ENCODE assay signal across 30 cellular contexts in genomic region chr2:127012868-127013267, GRCh38.
DNase-seq lines count a peak whose midpoint lies in the region; ATAC-seq and TF ChIP-seq lines count a peak whose summit lies in the region.
"Had no signal": no experiment of that assay in that cellular context is flagged by ENCODE, and none has a peak within 500 bp of the region (broad histone marks: within the 10 kb centered on the region; RNA-seq: fewer than 3 reads in every experiment).

No MANE protein-coding gene starts in this region.

- TF ChIP-seq CTCF in PC-3 (conservative IDR thresholded peaks at IDR 0.05; ENCODE audit: low read depth, low read length): no peak
- TF ChIP-seq CTCF in fibroblast of lung (conservative IDR thresholded peaks at IDR 0.05 in 1 of 2, IDR thresholded peaks at IDR 0.05 in 1 of 2; ENCODE audit: low read depth in 1 of 2, low read length in 2 of 2): no peak
- TF ChIP-seq CTCF in neural crest cell (conservative IDR thresholded peaks at IDR 0.05): no peak

- POLR2A ChIA-PET in PC-3 (lab: Charles Lee; ENCODE audit: unreplicated experiment): no interaction called here

- H3K27ac Mint-ChIP-seq in neural crest cell (ENCODE audit: unreplicated experiment): peak overlapping the region; percentile 3
- H3K27ac Mint-ChIP-seq: activated CD8-positive, alpha-beta memory T cell treated with anti-CD3 and anti-CD28 coated beads, Interleukin-2, amount 10 ng/mL, durations not matched to agents 7 days and 5 days; activated T-cell treated with anti-CD3 and anti-CD28 coated beads, Interleukin-2, amount 50 U/mL, for 72 hours; mesothelial cell of epicardium; naive thymus-derived CD8-positive, alpha-beta T cell; T-helper 2 cell treated with Interferon-gamma antibody and Interleukin-4, amounts not matched to agents 5 μg/mL and 100 μg/mL, for 36 hours had no signal

- BruUV-seq in PC-3 (replicated peaks; lab: Mats Ljungman, UMichigan): no TSS peak

- H3K9me2 ChIP-seq in PC-3 (replicated peaks; ENCODE audit: low read length): no peaks in the 10 kb centered on the region
- H3K9me2 ChIP-seq: SK-N-SH had no signal

- H3K27me3 ChIP-seq in BLaER1: no peaks in the 10 kb centered on the region
- H3K27me3 ChIP-seq in PC-3 (ENCODE audit: low read length): no peaks in the 10 kb centered on the region; the same call in 1 of the 2 replicates
- H3K27me3 ChIP-seq in fibroblast of lung (ENCODE audit: control insufficient read depth, insufficient read depth, low read length): no peaks in the 10 kb centered on the region
- no peaks in the 10 kb centered on the region for H3K27me3 ChIP-seq in SJCRH30
- H3K27me3 ChIP-seq: BE2C, cardiac muscle cell, left lung, pancreas, sigmoid colon had no signal

- peaks cover 6% of the 10 kb centered on the region for H3K9me3 Mint-ChIP-seq in neural crest cell
- H3K9me3 Mint-ChIP-seq: activated T-cell treated with anti-CD3 and anti-CD28 coated beads, Interleukin-2, amount 50 U/mL, for 72 hours; T-helper 2 cell treated with Interferon-gamma antibody and Interleukin-4, amounts not matched to agents 5 μg/mL and 100 μg/mL, for 36 hours had no signal

- H3K4me2 ChIP-seq in BLaER1 (peak overlapping the region; percentile 62), PC-3 (ENCODE audit: low read length) (no peak overlapping the region), fibroblast of lung (ENCODE audit: extremely low read depth, insufficient read depth, low read length) (no peak overlapping the region)
- H3K4me2 ChIP-seq: A549, SK-N-SH had no signal

- DNase-seq in PC-3: no peak
- peak; percentile 5 to 31 for DNase-seq in fibroblast of lung (ENCODE audit: low read depth in 2 of 2)
- no peak for DNase-seq in neural crest cell (ENCODE audit: low read depth, low spot score)
- no peak for DNase-seq in RPMI8226
- DNase-seq in SJCRH30: no peak
- no peak for DNase-seq in LoVo (ENCODE audit: low spot score)
- DNase-seq in activated naive CD4-positive, alpha-beta T cell treated with Interleukin-2 at 50 U/mL for 16 hours: no peak
- DNase-seq: activated CD4-positive, alpha-beta T cell treated with anti-CD3 and anti-CD28 coated beads, Interleukin-2, amount 50 U/mL, for 1 hour; activated CD8-positive, alpha-beta memory T cell treated with anti-CD3 and anti-CD28 coated beads, Interleukin-2, amount 10 ng/mL, durations not matched to agents 7 days and 5 days; activated naive CD4-positive, alpha-beta T cell treated with anti-CD3 and anti-CD28 coated beads, Interleukin-2, amount 50 U/mL, for 16 hours; activated T-cell treated with anti-CD3 and anti-CD28 coated beads, Interleukin-2, amount 50 U/mL, for 72 hours; amygdala; BE2C; DMS79 treated with DMSO at 0.1 percent for 48 hours; heart right ventricle; Kasumi-1; left lung; naive thymus-derived CD8-positive, alpha-beta T cell; NCI-H1048; NCI-H187; NCI-H526 treated with DMSO at 0.1 percent for 48 hours; pancreas; sigmoid colon; SK-N-SH; upper lobe of right lung had no signal

- H3K9ac ChIP-seq in BLaER1: no peak overlapping the region
- no peak overlapping the region for H3K9ac ChIP-seq in PC-3 (ENCODE audit: low read length)
- no peak overlapping the region for H3K9ac ChIP-seq in fibroblast of lung (ENCODE audit: insufficient read depth, low read length)
- H3K9ac ChIP-seq: SK-N-SH had no signal

- no peaks in the 10 kb centered on the region for H3K4me1 Mint-ChIP-seq in neural crest cell
- H3K4me1 Mint-ChIP-seq: activated CD8-positive, alpha-beta memory T cell treated with anti-CD3 and anti-CD28 coated beads, Interleukin-2, amount 10 ng/mL, durations not matched to agents 7 days and 5 days; naive thymus-derived CD8-positive, alpha-beta T cell had no signal

- H3K79me2 ChIP-seq in PC-3 (ENCODE audit: low read length) (no peaks in the 10 kb centered on the region), fibroblast of lung (ENCODE audit: control insufficient read depth, insufficient read depth, low read length) (no peaks in the 10 kb centered on the region)

- H3K9me3 ChIP-seq in BLaER1 (no peaks in the 10 kb centered on the region), PC-3 (ENCODE audit: low read length) (no peaks in the 10 kb centered on the region), fibroblast of lung (ENCODE audit: control insufficient read depth, insufficient read depth, low read depth, low read length) (no peaks in the 10 kb centered on the region), SJCRH30 (replicated peaks) (no peaks in the 10 kb centered on the region)
- H3K9me3 ChIP-seq: BE2C, heart right ventricle, left lung, pancreas, sigmoid colon, SK-N-SH, upper lobe of right lung had no signal

- no peaks in the 10 kb centered on the region for H3K36me3 Mint-ChIP-seq in neural crest cell (ENCODE audit: low read depth)
- H3K36me3 Mint-ChIP-seq: activated CD8-positive, alpha-beta memory T cell treated with anti-CD3 and anti-CD28 coated beads, Interleukin-2, amount 10 ng/mL, durations not matched to agents 7 days and 5 days; mesothelial cell of epicardium had no signal

- H3K4me1 ChIP-seq in BLaER1 (peaks cover 19% of the 10 kb centered on the region), PC-3 (ENCODE audit: insufficient read depth, low read length) (peaks cover 30% of the 10 kb centered on the region), fibroblast of lung (ENCODE audit: control insufficient read depth, extremely low read depth, insufficient read depth, low read length) (peaks cover 18% of the 10 kb centered on the region), SJCRH30 (no peaks in the 10 kb centered on the region)
- H3K4me1 ChIP-seq: BE2C, left lung, pancreas, upper lobe of right lung had no signal

- no peaks in the 10 kb centered on the region for H3F3A ChIP-seq in PC-3 (ENCODE audit: low read length, unreplicated experiment)

- H3K4me3 ChIP-seq in BLaER1 (no peak overlapping the region), PC-3 (ENCODE audit: low read length) (no peak overlapping the region), fibroblast of lung (replicated peaks in 1 of 4; ENCODE audit: control extremely low read depth in 1 of 4, insufficient read depth in 1 of 4, low read depth in 3 of 4, low read length in 4 of 4) (no peak overlapping the region), SJCRH30 (no peak overlapping the region)
- H3K4me3 ChIP-seq: A549, cardiac muscle cell, heart right ventricle, left lung, pancreas, sigmoid colon, upper lobe of right lung had no signal

- no peaks in the 10 kb centered on the region for H3K27me3 Mint-ChIP-seq in neural crest cell (ENCODE audit: low read depth)

- peak overlapping the region; percentile 33; the same call in 1 of the 2 replicates for H3K27ac ChIP-seq in BLaER1
- no peak overlapping the region for H3K27ac ChIP-seq in PC-3 (ENCODE audit: low read length)
- no peak overlapping the region for H3K27ac ChIP-seq in fibroblast of lung (ENCODE audit: insufficient read depth, low read length)
- no peak overlapping the region for H3K27ac ChIP-seq in SJCRH30
- H3K27ac ChIP-seq: A549, cardiac muscle cell, heart right ventricle, left lung, pancreas, sigmoid colon, upper lobe of right lung had no signal

- intact Hi-C loops in PC-3 (cut with micrococcal nuclease): no loop called here

- H2AFZ ChIP-seq in PC-3 (ENCODE audit: low read length) (0 out of 2 replicates have a peak overlapping the region, but pooled peaks have one; percentile 18), fibroblast of lung (ENCODE audit: low read length) (no peak overlapping the region)

- no peak overlapping the region for H3K4me3 Mint-ChIP-seq in neural crest cell
- H3K4me3 Mint-ChIP-seq: activated CD8-positive, alpha-beta memory T cell treated with anti-CD3 and anti-CD28 coated beads, Interleukin-2, amount 10 ng/mL, durations not matched to agents 7 days and 5 days; activated T-cell treated with anti-CD3 and anti-CD28 coated beads, Interleukin-2, amount 50 U/mL, for 72 hours; mesothelial cell of epicardium; naive thymus-derived CD8-positive, alpha-beta T cell; T-helper 2 cell treated with Interferon-gamma antibody and Interleukin-4, amounts not matched to agents 5 μg/mL and 100 μg/mL, for 36 hours had no signal

- CTCF ChIA-PET in PC-3 (lab: Charles Lee): no interaction called here

- ATAC-seq in PC-3: no peak
- ATAC-seq: A549; activated CD8-positive, alpha-beta memory T cell treated with anti-CD3 and anti-CD28 coated beads, Interleukin-2, amount 10 ng/mL, durations not matched to agents 7 days and 5 days; activated T-cell treated with anti-CD3 and anti-CD28 coated beads, Interleukin-2, amount 50 U/mL, for 72 hours; heart right ventricle; left lung; naive thymus-derived CD8-positive, alpha-beta T cell; pancreas; upper lobe of right lung had no signal

- no peaks in the 10 kb centered on the region for H4K20me1 ChIP-seq in BLaER1
- no peaks in the 10 kb centered on the region for H4K20me1 ChIP-seq in PC-3 (ENCODE audit: low read length)
- no peaks in the 10 kb centered on the region for H4K20me1 ChIP-seq in fibroblast of lung (ENCODE audit: control insufficient read depth, extremely low read depth, insufficient read depth, low read length)

- H3K36me3 ChIP-seq in BLaER1: no peaks in the 10 kb centered on the region
- no peaks in the 10 kb centered on the region for H3K36me3 ChIP-seq in PC-3 (ENCODE audit: low read depth, low read length)
- H3K36me3 ChIP-seq in fibroblast of lung (ENCODE audit: control insufficient read depth, insufficient read depth, low read length): no peaks in the 10 kb centered on the region
- no peaks in the 10 kb centered on the region for H3K36me3 ChIP-seq in SJCRH30
- H3K36me3 ChIP-seq: BE2C, cardiac muscle cell, heart right ventricle, left lung, pancreas, sigmoid colon, upper lobe of right lung had no signal

Comparison
In these comparisons a context has a peak if more than half of its experiments do, and no peak if none do; other contexts are left out.
1. DNase-seq: peak in fibroblast of lung (2 of 2); none in PC-3 (single experiment), neural crest cell (single experiment), RPMI8226 (single experiment), SJCRH30 (0 of 2), LoVo (single experiment) and activated naive CD4-positive, alpha-beta T cell treated with Interleukin-2 at 50 U/mL for 16 hours (single experiment).